Comparison of ENCODE assay signal across 17 cellular contexts in the genomic region with DNA sequence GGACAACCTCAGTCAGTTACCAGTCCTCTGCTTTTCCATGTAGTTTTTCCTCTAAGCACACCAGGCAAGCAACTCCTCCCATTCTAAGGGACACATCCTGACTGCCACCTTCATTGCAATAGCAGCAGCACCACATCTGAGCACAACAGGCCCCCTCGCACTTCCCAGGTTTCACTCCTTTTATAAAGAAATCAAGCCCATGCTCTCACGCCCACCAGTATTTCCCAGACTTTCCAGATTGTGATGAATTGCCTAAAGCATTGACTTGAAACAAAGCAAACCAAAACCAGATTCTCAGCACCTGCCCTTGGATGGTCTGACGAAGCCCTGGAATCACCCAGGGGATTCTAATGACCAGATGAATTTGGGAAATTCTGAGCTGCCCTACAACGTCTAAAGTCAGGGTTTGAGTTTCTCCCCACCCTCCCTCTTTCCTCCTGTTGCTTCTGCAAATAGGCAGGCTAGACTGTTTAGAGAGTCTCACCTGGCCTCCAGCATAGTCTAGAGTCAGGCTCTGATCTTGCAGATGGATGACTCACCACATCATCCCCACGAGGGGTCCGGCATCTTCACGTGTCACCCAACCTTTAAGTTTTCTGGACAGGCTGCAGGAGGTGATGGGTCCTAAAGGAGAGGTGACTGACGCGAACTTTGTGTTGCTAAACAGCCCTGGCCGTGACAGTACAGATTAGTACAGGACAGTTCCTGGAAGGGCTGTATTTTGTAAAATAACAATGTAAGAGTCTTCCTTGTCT.
A peak's percentile ranks its signal among the peaks of the same experiment; 100 is the strongest.
DNase-seq lines count a peak whose midpoint lies in the region; ATAC-seq and TF ChIP-seq lines count a peak whose summit lies in the region.
"Had no signal": no experiment of that assay in that cellular context is flagged by ENCODE, and none has a peak within 500 bp of the region (broad histone marks: within the 10 kb centered on the region; RNA-seq: fewer than 3 reads in every experiment).

No MANE protein-coding gene starts in this region.

- H3K4me3 Mint-ChIP-seq in stimulated activated naive CD8-positive, alpha-beta T cell treated with anti-CD3 and anti-CD28 coated beads, Interleukin-15, amount 100 ng/mL, for 72 hours, result no peak overlapping the region
- H3K4me3 Mint-ChIP-seq in WTC11 (no peak overlapping the region), mesothelial cell of epicardium (no peak overlapping the region)
- H3K4me3 Mint-ChIP-seq: activated B cell treated with CpG ODN at 0.5 μM for 24 hours; stimulated activated naive CD8-positive, alpha-beta T cell treated with anti-CD3 and anti-CD28 coated beads, Interleukin-15, Interleukin-2, amounts not matched to agents 100 ng/mL and 50 ng/mL, for 24 hours had no signal

- no peaks in the 10 kb centered on the region for H3K27me3 ChIP-seq in stomach
- H3K27me3 ChIP-seq: neutrophil, SJSA1 had no signal

- no peaks in the 10 kb centered on the region for H3K36me3 ChIP-seq in stomach
- H3K36me3 ChIP-seq: HAP-1, neutrophil, SJSA1 had no signal

- no peak overlapping the region for H3K27ac ChIP-seq in stomach
- H3K27ac ChIP-seq: neutrophil, SJSA1 had no signal

- no peak overlapping the region for H3K4me3 ChIP-seq in stomach
- H3K4me3 ChIP-seq: HAP-1, SJSA1 had no signal

- H3K4me1 Mint-ChIP-seq in stimulated activated naive CD8-positive, alpha-beta T cell treated with anti-CD3 and anti-CD28 coated beads, Interleukin-15, amount 100 ng/mL, for 72 hours, result no peaks in the 10 kb centered on the region
- H3K4me1 Mint-ChIP-seq in WTC11 (peaks cover 15% of the 10 kb centered on the region), mesothelial cell of epicardium (peaks cover 18% of the 10 kb centered on the region)
- H3K4me1 Mint-ChIP-seq: activated B cell treated with CpG ODN at 0.5 μM for 24 hours; CD8-positive, alpha-beta memory T cell had no signal

- H3K36me3 Mint-ChIP-seq in WTC11, result no peaks in the 10 kb centered on the region
- H3K36me3 Mint-ChIP-seq in mesothelial cell of epicardium, result no peaks in the 10 kb centered on the region
- H3K36me3 Mint-ChIP-seq: CD8-positive, alpha-beta memory T cell had no signal

- H3K27me3 Mint-ChIP-seq in stimulated activated naive CD8-positive, alpha-beta T cell treated with anti-CD3 and anti-CD28 coated beads, Interleukin-15, amount 100 ng/mL, for 72 hours, result peaks cover 10% of the 10 kb centered on the region
- H3K27me3 Mint-ChIP-seq in WTC11 (ENCODE audit: low read depth), result no peaks in the 10 kb centered on the region
- H3K27me3 Mint-ChIP-seq in mesothelial cell of epicardium (ENCODE audit: low read depth), result no peaks in the 10 kb centered on the region
- H3K27me3 Mint-ChIP-seq: activated B cell treated with CpG ODN at 0.5 μM for 24 hours; stimulated activated naive CD8-positive, alpha-beta T cell treated with anti-CD3 and anti-CD28 coated beads, Interleukin-15, Interleukin-2, amounts not matched to agents 100 ng/mL and 50 ng/mL, for 24 hours had no signal

- intact Hi-C loops in stomach (cut with DNase I; ENCODE audit: low total_unique reads), result no loop called here

- TF ChIP-seq CTCF in WTC11 (IDR thresholded peaks at IDR 0.05), result no peak
- TF ChIP-seq CTCF in mesothelial cell of epicardium (IDR thresholded peaks at IDR 0.05; ENCODE audit: unreplicated experiment), result no peak
- no peak for TF ChIP-seq CTCF in stomach (IDR thresholded peaks at IDR 0.05)

- no peak for TF ChIP-seq POLR2A in stomach (IDR thresholded peaks at IDR 0.05)

- CTCF ChIA-PET in WTC11 (lab: Charles Lee), result interaction anchor here (0.7 to 1.4 kb wide), 2 partner anchors 9 to 23 kb away, joined by 3 to 4 read pairs; no protein-coding TSS in a partner anchor

- DNase-seq in stimulated activated naive CD8-positive, alpha-beta T cell treated with anti-CD3 and anti-CD28 coated beads, Interleukin-15, amount 100 ng/mL, for 72 hours, result no peak
- DNase-seq in stimulated activated naive CD8-positive, alpha-beta T cell treated with anti-CD3 and anti-CD28 coated beads, Interleukin-15, Interleukin-2, amounts not matched to agents 100 U/mL and 50 U/mL, for 24 hours, result no peak
- no peak for DNase-seq in WTC11 (ENCODE audit: low spot score)
- no peak for DNase-seq in mesothelial cell of epicardium (ENCODE audit: low spot score in 2 of 2, unreplicated experiment in 2 of 2)
- DNase-seq in stomach, result no peak
- no peak for DNase-seq in DMS153 treated with DMSO at 0.1 percent for 48 hours (lab: John Stamatoyannopoulos, UW; ENCODE audit: unreplicated experiment)
- DNase-seq in NCI-H82 treated with DMSO at 0.1 percent for 48 hours (lab: John Stamatoyannopoulos, UW; ENCODE audit: unreplicated experiment), result no peak
- DNase-seq: activated B cell treated with CpG ODN at 0.5 μM for 24 hours; CD8-positive, alpha-beta memory T cell; foreskin fibroblast; NCI-H2081 treated with DMSO at 0.1 percent for 48 hours; NCI-H524; OCI-M1 had no signal

- ATAC-seq in stimulated activated naive CD8-positive, alpha-beta T cell treated with anti-CD3 and anti-CD28 coated beads, Interleukin-15, amount 100 ng/mL, for 72 hours, result peak; percentile 43
- ATAC-seq in stimulated activated naive CD8-positive, alpha-beta T cell treated with anti-CD3 and anti-CD28 coated beads, Interleukin-15, Interleukin-2, amounts not matched to agents 100 U/mL and 50 U/mL, for 24 hours, result no peak
- ATAC-seq in WTC11, result peak; percentile 72

- no peak overlapping the region for H3K27ac Mint-ChIP-seq in stimulated activated naive CD8-positive, alpha-beta T cell treated with anti-CD3 and anti-CD28 coated beads, Interleukin-15, amount 100 ng/mL, for 72 hours
- H3K27ac Mint-ChIP-seq in WTC11, result peak overlapping the region; percentile 46
- peak overlapping the region; percentile 55 for H3K27ac Mint-ChIP-seq in mesothelial cell of epicardium
- H3K27ac Mint-ChIP-seq: activated B cell treated with CpG ODN at 0.5 μM for 24 hours; stimulated activated naive CD8-positive, alpha-beta T cell treated with anti-CD3 and anti-CD28 coated beads, Interleukin-15, Interleukin-2, amounts not matched to agents 100 ng/mL and 50 ng/mL, for 24 hours had no signal

- H3K4me1 ChIP-seq in stomach, result peaks cover 0 to 6% (median 4%) of the 10 kb centered on the region in 4 donors

- no peaks in the 10 kb centered on the region for H3K9me3 Mint-ChIP-seq in stimulated activated naive CD8-positive, alpha-beta T cell treated with anti-CD3 and anti-CD28 coated beads, Interleukin-15, amount 100 ng/mL, for 72 hours
- H3K9me3 Mint-ChIP-seq in WTC11 (0 out of 2 replicates have a peak, but pooled peaks cover 3% of the 10 kb centered on the region), mesothelial cell of epicardium (no peaks in the 10 kb centered on the region)
- H3K9me3 Mint-ChIP-seq: activated B cell treated with CpG ODN at 0.5 μM for 24 hours; stimulated activated naive CD8-positive, alpha-beta T cell treated with anti-CD3 and anti-CD28 coated beads, Interleukin-15, Interleukin-2, amounts not matched to agents 100 ng/mL and 50 ng/mL, for 24 hours had no signal

- TF ChIP-seq EP300 in stomach (IDR thresholded peaks at IDR 0.05), result no peak

- POLR2A ChIA-PET in WTC11 (lab: Charles Lee), result no interaction called here

- 58 to 67% (median 62%) methylated on average over 10 of the region's 10 CpGs for WGBS in stomach, 5 donors

- H3K9me3 ChIP-seq in stomach, result no peaks in the 10 kb centered on the region
- H3K9me3 ChIP-seq: HAP-1, neutrophil, SJSA1 had no signal

TF ChIP-seq in WTC11, 78 proteins besides CTCF, POLR2A, EP300 and RAD21:
- TF ChIP-seq, protein P1, sequence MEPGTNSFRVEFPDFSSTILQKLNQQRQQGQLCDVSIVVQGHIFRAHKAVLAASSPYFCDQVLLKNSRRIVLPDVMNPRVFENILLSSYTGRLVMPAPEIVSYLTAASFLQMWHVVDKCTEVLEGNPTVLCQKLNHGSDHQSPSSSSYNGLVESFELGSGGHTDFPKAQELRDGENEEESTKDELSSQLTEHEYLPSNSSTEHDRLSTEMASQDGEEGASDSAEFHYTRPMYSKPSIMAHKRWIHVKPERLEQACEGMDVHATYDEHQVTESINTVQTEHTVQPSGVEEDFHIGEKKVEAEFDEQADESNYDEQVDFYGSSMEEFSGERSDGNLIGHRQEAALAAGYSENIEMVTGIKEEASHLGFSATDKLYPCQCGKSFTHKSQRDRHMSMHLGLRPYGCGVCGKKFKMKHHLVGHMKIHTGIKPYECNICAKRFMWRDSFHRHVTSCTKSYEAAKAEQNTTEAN (CRISPR knock-in tag; IDR thresholded peaks at IDR 0.05), result 0 out of 2 replicates have a peak, but pooled peaks have one; percentile 32
- TF ChIP-seq, protein P2, sequence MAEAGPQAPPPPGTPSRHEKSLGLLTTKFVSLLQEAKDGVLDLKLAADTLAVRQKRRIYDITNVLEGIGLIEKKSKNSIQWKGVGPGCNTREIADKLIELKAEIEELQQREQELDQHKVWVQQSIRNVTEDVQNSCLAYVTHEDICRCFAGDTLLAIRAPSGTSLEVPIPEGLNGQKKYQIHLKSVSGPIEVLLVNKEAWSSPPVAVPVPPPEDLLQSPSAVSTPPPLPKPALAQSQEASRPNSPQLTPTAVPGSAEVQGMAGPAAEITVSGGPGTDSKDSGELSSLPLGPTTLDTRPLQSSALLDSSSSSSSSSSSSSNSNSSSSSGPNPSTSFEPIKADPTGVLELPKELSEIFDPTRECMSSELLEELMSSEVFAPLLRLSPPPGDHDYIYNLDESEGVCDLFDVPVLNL (CRISPR knock-in tag; IDR thresholded peaks at IDR 0.05; ENCODE audit: borderline replicate concordance, low read depth), result no peak
- TF ChIP-seq, protein P3, sequence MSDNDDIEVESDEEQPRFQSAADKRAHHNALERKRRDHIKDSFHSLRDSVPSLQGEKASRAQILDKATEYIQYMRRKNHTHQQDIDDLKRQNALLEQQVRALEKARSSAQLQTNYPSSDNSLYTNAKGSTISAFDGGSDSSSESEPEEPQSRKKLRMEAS (CRISPR knock-in tag; IDR thresholded peaks at IDR 0.05), result peak; percentile 18; the same call in 1 of the 2 replicates

Comparison
In these comparisons a context has a peak if more than half of its experiments do, and no peak if none do; other contexts are left out.
1. H3K27ac Mint-ChIP-seq: peak in WTC11 (single experiment) and mesothelial cell of epicardium (single experiment); none in stimulated activated naive CD8-positive, alpha-beta T cell treated with anti-CD3 and anti-CD28 coated beads, Interleukin-15, amount 100 ng/mL, for 72 hours (0 of 2).